In genomic region chr15:88035381-88035780, GRCh38 we compare ENCODE assay signal across 18 cellular contexts.
DNase-seq lines count a peak whose midpoint lies in the region; ATAC-seq and TF ChIP-seq lines count a peak whose summit lies in the region.
"Had no signal": no experiment of that assay in that cellular context is flagged by ENCODE, and none has a peak within 500 bp of the region (broad histone marks: within the 10 kb centered on the region; RNA-seq: fewer than 3 reads in every experiment).

No MANE protein-coding gene starts in this region.

- H3K27ac Mint-ChIP-seq in neural progenitor cell = no peak overlapping the region
- H3K27ac Mint-ChIP-seq: CD4-positive, alpha-beta memory T cell had no signal

- H3K27me3 ChIP-seq in HUES64 (ENCODE audit: insufficient read depth, low read length) (no peaks in the 10 kb centered on the region), dorsolateral prefrontal cortex (no peaks in the 10 kb centered on the region), neural progenitor cell (no peaks in the 10 kb centered on the region), A673 (replicated peaks; ENCODE audit: insufficient read depth, low read depth, low read length, poor library complexity) (no peaks in the 10 kb centered on the region)
- H3K27me3 ChIP-seq: BLaER1 treated with 17β-estradiol and CSF1 and Interleukin-3, amounts not matched to agents 10 nM and 100 nM; Peyer's patch had no signal

- peaks cover under 1% of the 10 kb centered on the region for H3F3A ChIP-seq in neural progenitor cell (ENCODE audit: low read depth)

- H3K4me2 ChIP-seq in neural progenitor cell = no peak overlapping the region

- 90% methylated on average over 5 of the region's 5 CpGs for WGBS in HUES64

- peaks cover 3% of the 10 kb centered on the region for H3K4me1 Mint-ChIP-seq in neural progenitor cell
- H3K4me1 Mint-ChIP-seq: CD4-positive, alpha-beta memory T cell had no signal

- peak overlapping the region; percentile 14 for H3K4me3 Mint-ChIP-seq in neural progenitor cell

- H3K9ac ChIP-seq in HUES64 (ENCODE audit: low read depth, low read length) = no peak overlapping the region
- no peak overlapping the region for H3K9ac ChIP-seq in neural progenitor cell
- H3K9ac ChIP-seq: BLaER1 treated with 17β-estradiol and CSF1 and Interleukin-3, amounts not matched to agents 10 nM and 100 nM had no signal

- intact Hi-C loops in dorsolateral prefrontal cortex (cut with DNase I) = loop anchor here in 1 of 2 donors (10.0 kb wide), 1 partner anchor 209 kb away; no protein-coding TSS in a partner anchor
- intact Hi-C loops in A673 (cut with micrococcal nuclease; ENCODE audit: unreplicated experiment) = no loop called here

- peak in 7 of 10 donors; percentile 26 to 71 (median 64) for DNase-seq in dorsolateral prefrontal cortex
- DNase-seq in neural progenitor cell (ENCODE audit: low spot score) = no peak
- no peak for DNase-seq in NCI-H82 (lab: John Stamatoyannopoulos, UW)
- no peak for DNase-seq in NCI-H1105 treated with DMSO at 0.1 percent for 48 hours (lab: John Stamatoyannopoulos, UW)
- DNase-seq in A673 (ENCODE audit: low spot score) = no peak
- DNase-seq: ACHN; Caco-2; CD4-positive, alpha-beta memory T cell; KG1; NCI-H1092 treated with DMSO at 0.1 percent for 48 hours; NCI-H2081 treated with DMSO at 0.1 percent for 48 hours; NCI-H2171 treated with DMSO at 0.1 percent for 48 hours; NCI-H524 treated with DMSO at 0.1 percent for 48 hours; Peyer's patch had no signal

- no peak overlapping the region for H2AFZ ChIP-seq in neural progenitor cell (replicated peaks)

- no peaks in the 10 kb centered on the region for H3K36me3 Mint-ChIP-seq in neural progenitor cell
- H3K36me3 Mint-ChIP-seq: CD4-positive, alpha-beta memory T cell had no signal

- POLR2A ChIA-PET in A673 (lab: Charles Lee; ENCODE audit: low non-redundant PET) = no interaction called here

- no TSS peak for BruUV-seq in A673 (replicated peaks; lab: Mats Ljungman, UMichigan)

- CTCF ChIA-PET in A673 (lab: Charles Lee) = no interaction called here

- H3K9me3 Mint-ChIP-seq in neural progenitor cell = peaks cover 6% of the 10 kb centered on the region

- H3K36me3 ChIP-seq in HUES64 (ENCODE audit: insufficient read depth, low read length) = no peaks in the 10 kb centered on the region
- no peaks in the 10 kb centered on the region for H3K36me3 ChIP-seq in neural progenitor cell
- H3K36me3 ChIP-seq in A673 (ENCODE audit: insufficient read depth, low read length, poor library complexity, severe bottlenecking) = no peaks in the 10 kb centered on the region
- H3K36me3 ChIP-seq: BLaER1 treated with 17β-estradiol and CSF1 and Interleukin-3, amounts not matched to agents 10 nM and 100 nM; Peyer's patch had no signal

- TF ChIP-seq CTCF in dorsolateral prefrontal cortex (IDR thresholded peaks at IDR 0.05 in 54 of 56, conservative IDR thresholded peaks at IDR 0.05 in 2 of 56; ENCODE audit: low read depth in 1 of 56, partially characterized antibody in 56 of 56) = no peak
- TF ChIP-seq CTCF in neural progenitor cell (IDR thresholded peaks at IDR 0.05) = no peak
- TF ChIP-seq CTCF in A673 (conservative IDR thresholded peaks at IDR 0.05; ENCODE audit: low read depth, low read length) = no peak

- no peaks in the 10 kb centered on the region for H3K9me3 ChIP-seq in HUES64 (ENCODE audit: insufficient read depth, low read depth, low read length)
- H3K9me3 ChIP-seq in neural progenitor cell (ENCODE audit: low read depth) = no peaks in the 10 kb centered on the region
- no peaks in the 10 kb centered on the region for H3K9me3 ChIP-seq in A673 (ENCODE audit: low read depth, low read length, poor library complexity, severe bottlenecking)
- H3K9me3 ChIP-seq: Caco-2, Peyer's patch had no signal

- no peaks in the 10 kb centered on the region for H3K79me2 ChIP-seq in neural progenitor cell (ENCODE audit: low read depth)

- H3K4me3 ChIP-seq in HUES64 (ENCODE audit: low read length) = no peak overlapping the region
- H3K4me3 ChIP-seq in dorsolateral prefrontal cortex = no peak overlapping the region
- no peak overlapping the region for H3K4me3 ChIP-seq in neural progenitor cell
- no peak overlapping the region for H3K4me3 ChIP-seq in A673 (ENCODE audit: low read depth, low read length, poor library complexity, severe bottlenecking)
- H3K4me3 ChIP-seq: BLaER1 treated with 17β-estradiol and CSF1 and Interleukin-3, amounts not matched to agents 10 nM and 100 nM; Peyer's patch had no signal

- ATAC-seq in GM19328 (IDR thresholded peaks at IDR 0.05; ENCODE audit: unreplicated experiment) = no peak
- ATAC-seq: SK-N-SH treated with all-trans-retinoic acid at 6 μM for 48 hours had no signal

- no peaks in the 10 kb centered on the region for H4K20me1 ChIP-seq in neural progenitor cell (ENCODE audit: low read depth)
- H4K20me1 ChIP-seq: BLaER1 treated with 17β-estradiol and CSF1 and Interleukin-3, amounts not matched to agents 10 nM and 100 nM had no signal

- peaks cover 4% of the 10 kb centered on the region for H3K27me3 Mint-ChIP-seq in neural progenitor cell (ENCODE audit: insufficient read depth, low read depth)

- peaks cover 33% of the 10 kb centered on the region for H3K4me1 ChIP-seq in HUES64 (ENCODE audit: insufficient read depth, low read length)
- H3K4me1 ChIP-seq in neural progenitor cell = peaks cover 5% of the 10 kb centered on the region
- no peaks in the 10 kb centered on the region for H3K4me1 ChIP-seq in A673 (ENCODE audit: insufficient read depth, low read length, poor library complexity, severe bottlenecking)
- H3K4me1 ChIP-seq: Caco-2, Peyer's patch had no signal

- H3K27ac ChIP-seq in HUES64 (ENCODE audit: low read depth, low read length) = peak overlapping the region; percentile 52
- peak overlapping the region in 6 of 59 donors; percentile 1 to 57 (median 32) for H3K27ac ChIP-seq in dorsolateral prefrontal cortex
- no peak overlapping the region for H3K27ac ChIP-seq in neural progenitor cell
- H3K27ac ChIP-seq in A673 (ENCODE audit: low read depth, low read length, poor library complexity, severe bottlenecking) = no peak overlapping the region
- H3K27ac ChIP-seq: BLaER1 treated with 17β-estradiol and CSF1 and Interleukin-3, amounts not matched to agents 10 nM and 100 nM; Peyer's patch had no signal

Comparison
In these comparisons a context has a peak if more than half of its experiments do, and no peak if none do; other contexts are left out.
1. DNase-seq: peak in dorsolateral prefrontal cortex (7 of 10); none in neural progenitor cell (single experiment), NCI-H82 (single experiment), NCI-H1105 treated with DMSO at 0.1 percent for 48 hours (single experiment) and A673 (single experiment).